ENCODE assay signal across 1 cellular context in genomic region chr5:172453206-172453985, GRCh38.
TF ChIP-seq lines count a peak whose summit lies in the region.

No MANE protein-coding gene starts in this region.

TF ChIP-seq in GM23338, 12 proteins besides CTCF, POLR2A, EP300 and RAD21:
- TF ChIP-seq ZNF462 (CRISPR knock-in tag; IDR thresholded peaks at IDR 0.05) (no peak), REST (IDR thresholded peaks at IDR 0.05; ENCODE audit: unreplicated experiment) (no peak), POLR2AphosphoS5 (IDR thresholded peaks at IDR 0.05; ENCODE audit: low read depth) (0 out of 2 replicates have a peak, but pooled peaks have one; percentile 25), ZNF114 (CRISPR knock-in tag; IDR thresholded peaks at IDR 0.05) (no peak), STAT1 (IDR thresholded peaks at IDR 0.05; ENCODE audit: unreplicated experiment) (no peak), EZH2 (IDR thresholded peaks at IDR 0.05; ENCODE audit: low read depth, unreplicated experiment) (no peak)
